18 cellular contexts compared by ENCODE assay signal in genomic region chr10:125991009-125991788, GRCh38.
"Had no signal": no experiment of that assay in that cellular context is flagged by ENCODE, and none has a peak within 500 bp of the region (broad histone marks: within the 10 kb centered on the region; RNA-seq: fewer than 3 reads in every experiment).

No MANE protein-coding gene starts in this region.

- H3K9me3 Mint-ChIP-seq: activated CD4-positive, alpha-beta T cell treated with anti-CD3 and anti-CD28 coated beads, Interleukin-2, amount 10 ng/mL, durations not matched to agents 7 days and 5 days; activated T-helper 2 cell treated with anti-CD3 and anti-CD28 coated beads, Interferon-gamma antibody, Interleukin-2, Interleukin-4, amounts not matched to agents 10 μg/mL and 5 μg/mL and 100 μg/mL, durations not matched to agents 14 hours and 24 hours and 36 hours; natural killer cell treated with Interleukin-12 subunit alpha and Interleukin-12 subunit beta and Interleukin-15 and Interleukin-18, amount 100 ng/mL, for 72 hours; T-helper 1 cell treated with Interleukin-12 subunit alpha and Interleukin-12 subunit beta and Interleukin-4 antibody, amounts not matched to agents 30 μg/mL and 1 μg/mL, for 36 hours had no signal

- H3K4me1 Mint-ChIP-seq: activated CD4-positive, alpha-beta T cell treated with anti-CD3 and anti-CD28 coated beads, Interleukin-2, amount 10 ng/mL, durations not matched to agents 7 days and 5 days had no signal

- H3K4me3 Mint-ChIP-seq: activated CD4-positive, alpha-beta T cell treated with anti-CD3 and anti-CD28 coated beads, Interleukin-2, amount 10 ng/mL, durations not matched to agents 7 days and 5 days; natural killer cell treated with Interleukin-12 subunit alpha and Interleukin-12 subunit beta and Interleukin-15 and Interleukin-18, amount 100 ng/mL, for 72 hours; T-helper 1 cell treated with Interleukin-12 subunit alpha and Interleukin-12 subunit beta and Interleukin-4 antibody, amounts not matched to agents 30 μg/mL and 1 μg/mL, for 36 hours had no signal

- H3K27me3 ChIP-seq: adrenal gland, body of pancreas, stomach, uterus had no signal

- H3K27me3 Mint-ChIP-seq: activated CD4-positive, alpha-beta T cell treated with anti-CD3 and anti-CD28 coated beads, Interleukin-2, amount 10 ng/mL, durations not matched to agents 7 days and 5 days had no signal

- H3K27ac Mint-ChIP-seq: activated CD4-positive, alpha-beta T cell treated with anti-CD3 and anti-CD28 coated beads, Interleukin-2, amount 10 ng/mL, durations not matched to agents 7 days and 5 days; activated T-helper 2 cell treated with anti-CD3 and anti-CD28 coated beads, Interferon-gamma antibody, Interleukin-2, Interleukin-4, amounts not matched to agents 10 μg/mL and 5 μg/mL and 100 μg/mL, durations not matched to agents 14 hours and 24 hours and 36 hours; natural killer cell treated with Interleukin-12 subunit alpha and Interleukin-12 subunit beta and Interleukin-15 and Interleukin-18, amount 100 ng/mL, for 72 hours; T-helper 1 cell treated with Interleukin-12 subunit alpha and Interleukin-12 subunit beta and Interleukin-4 antibody, amounts not matched to agents 30 μg/mL and 1 μg/mL, for 36 hours had no signal

- H3K36me3 ChIP-seq: adrenal gland, thoracic aorta, uterus had no signal

- H3K4me3 ChIP-seq: adrenal gland, body of pancreas, stomach, thoracic aorta, uterus had no signal

- ATAC-seq: body of pancreas; left colon; natural killer cell treated with Interleukin-12 subunit alpha and Interleukin-12 subunit beta and Interleukin-15 and Interleukin-18, amount 100 ng/mL, for 72 hours had no signal

- DNase-seq: activated CD4-positive, alpha-beta T cell treated with anti-CD3 and anti-CD28 coated beads, Interleukin-2, amount 10 ng/mL, durations not matched to agents 7 days and 5 days; activated CD4-positive, CD25-positive, alpha-beta regulatory T cell; activated CD8-positive, alpha-beta memory T cell treated with anti-CD3 and anti-CD28 coated beads for 24 hours; activated naive CD4-positive, alpha-beta T cell treated with anti-CD3 and anti-CD28 coated beads, Interleukin-2, amount 50 U/mL, for 16 hours; activated T-cell treated with anti-CD3 and anti-CD28 coated beads for 4 hours; adrenal gland; body of pancreas; cerebellar nuclear complex; dermis blood vessel endothelial cell; erythroblast; left colon; stimulated activated CD4-positive, alpha-beta T cell treated with anti-CD3 and anti-CD28 coated beads, Interleukin-4, amount 100 ng/mL, for 4 hours; stomach; uterus had no signal

- H3K9me3 ChIP-seq: adrenal gland, body of pancreas, stomach, thoracic aorta, uterus had no signal

- H3K27ac ChIP-seq: adrenal gland, body of pancreas, stomach, thoracic aorta, uterus had no signal

- H3K36me3 Mint-ChIP-seq: natural killer cell treated with Interleukin-12 subunit alpha and Interleukin-12 subunit beta and Interleukin-15 and Interleukin-18, amount 100 ng/mL, for 72 hours had no signal

- H3K4me1 ChIP-seq: adrenal gland, body of pancreas, stomach, uterus had no signal
